ENCODE assay signal across 18 cellular contexts in the genomic region with DNA sequence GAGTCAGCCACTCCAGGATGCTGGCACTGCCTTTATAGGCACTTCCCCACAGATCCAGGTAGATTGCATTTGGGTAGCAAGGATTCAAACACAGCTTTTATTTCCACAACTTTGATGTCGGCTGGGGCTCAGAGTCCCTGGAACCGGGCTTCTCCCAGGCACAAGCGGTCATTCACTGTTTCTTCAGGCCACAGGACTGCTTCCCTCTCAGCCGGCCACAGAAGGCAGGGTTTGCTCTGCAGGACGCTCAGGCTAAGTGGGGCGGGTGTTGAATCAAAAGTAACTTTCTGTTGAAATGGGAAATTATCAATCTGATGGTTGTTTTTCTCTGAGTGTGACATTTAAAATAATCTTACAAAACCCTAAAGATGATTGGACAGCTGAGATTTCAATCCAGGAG.
DNase-seq lines count a peak whose midpoint lies in the region; TF ChIP-seq lines count a peak whose summit lies in the region.
"Had no signal": no experiment of that assay in that cellular context is flagged by ENCODE, and none has a peak within 500 bp of the region (broad histone marks: within the 10 kb centered on the region; RNA-seq: fewer than 3 reads in every experiment).

No MANE protein-coding gene starts in this region.

- H3K4me3 ChIP-seq in ectodermal cell (ENCODE audit: insufficient read depth, low read depth, low read length): no peak overlapping the region
- H3K4me3 ChIP-seq: K562, left lung, MG63, prostate gland, upper lobe of left lung had no signal

- 27 to 29% methylated on average over 6 of the region's 6 CpGs for WGBS in ectodermal cell, 2 experiments

- H3K4me1 Mint-ChIP-seq in osteocyte (ENCODE audit: unreplicated experiment): peaks cover 19% of the 10 kb centered on the region
- H3K4me1 Mint-ChIP-seq: activated naive CD4-positive, alpha-beta T cell treated with anti-CD3 and anti-CD28 coated beads, Interleukin-2, amount 10 ng/mL, durations not matched to agents 7 days and 5 days had no signal

- H3K27ac Mint-ChIP-seq in osteocyte (ENCODE audit: unreplicated experiment): peak overlapping the region; percentile 83
- H3K27ac Mint-ChIP-seq: activated naive CD4-positive, alpha-beta T cell treated with anti-CD3 and anti-CD28 coated beads, Interleukin-2, amount 10 ng/mL, durations not matched to agents 7 days and 5 days had no signal

- no peaks in the 10 kb centered on the region for H3K36me3 ChIP-seq in ectodermal cell (ENCODE audit: control insufficient read depth, insufficient read depth, low read length)
- H3K36me3 ChIP-seq: left lung, MG63, prostate gland had no signal

- no peaks in the 10 kb centered on the region for H3K27me3 ChIP-seq in ectodermal cell (ENCODE audit: control insufficient read depth, insufficient read depth, low read length, poor library complexity, severe bottlenecking)
- H3K27me3 ChIP-seq: left lung, MG63, upper lobe of left lung had no signal

- H3K27ac ChIP-seq in 22Rv1 (peak overlapping the region; percentile 18), ectodermal cell (ENCODE audit: insufficient read depth, low read depth, low read length, poor library complexity, severe bottlenecking) (peak overlapping the region; percentile 38)
- H3K27ac ChIP-seq: epithelial cell of prostate, left lung, prostate gland, upper lobe of left lung had no signal

- H3K27me3 Mint-ChIP-seq in osteocyte (ENCODE audit: unreplicated experiment): no peaks in the 10 kb centered on the region
- H3K27me3 Mint-ChIP-seq: activated naive CD4-positive, alpha-beta T cell treated with anti-CD3 and anti-CD28 coated beads, Interleukin-2, amount 10 ng/mL, durations not matched to agents 7 days and 5 days had no signal

- H3K9me3 ChIP-seq in ectodermal cell (ENCODE audit: control insufficient read depth, low read length): no peaks in the 10 kb centered on the region
- H3K9me3 ChIP-seq: left lung, MG63, prostate gland, upper lobe of left lung had no signal

- H3K4me3 Mint-ChIP-seq in osteocyte (ENCODE audit: unreplicated experiment): no peak overlapping the region
- H3K4me3 Mint-ChIP-seq: activated naive CD4-positive, alpha-beta T cell treated with anti-CD3 and anti-CD28 coated beads, Interleukin-2, amount 10 ng/mL, durations not matched to agents 7 days and 5 days had no signal

- no peaks in the 10 kb centered on the region for H3K9me3 Mint-ChIP-seq in osteocyte (ENCODE audit: unreplicated experiment)
- H3K9me3 Mint-ChIP-seq: activated naive CD4-positive, alpha-beta T cell treated with anti-CD3 and anti-CD28 coated beads, Interleukin-2, amount 10 ng/mL, durations not matched to agents 7 days and 5 days had no signal

- peaks cover 25% of the 10 kb centered on the region for H3K4me1 ChIP-seq in ectodermal cell (ENCODE audit: control insufficient read depth, insufficient read depth, low read length)
- H3K4me1 ChIP-seq: left lung, upper lobe of left lung had no signal

- no peak for TF ChIP-seq CTCF in 22Rv1 (IDR thresholded peaks at IDR 0.05)
- no peak for TF ChIP-seq CTCF in osteocyte (IDR thresholded peaks at IDR 0.05)

- DNase-seq in NCI-H2227 treated with DMSO at 0.1 percent for 48 hours (lab: John Stamatoyannopoulos, UW) (peak; percentile 45), osteocyte (ENCODE audit: extremely low spot score, unreplicated experiment) (no peak), NAMALWA (ENCODE audit: low spot score) (no peak), glomerular visceral epithelial cell (ENCODE audit: extremely low spot score) (no peak), NCI-H1417 treated with DMSO at 0.1 percent for 48 hours (lab: John Stamatoyannopoulos, UW) (no peak)
- DNase-seq in activated CD4-positive, alpha-beta T cell treated with anti-CD3 and anti-CD28 coated beads for 48 hours: no peak
- DNase-seq: activated CD4-positive, alpha-beta T cell treated with anti-CD3 and anti-CD28 coated beads for 4 hours; activated naive CD4-positive, alpha-beta T cell treated with anti-CD3 and anti-CD28 coated beads, Interleukin-2, amount 10 ng/mL, durations not matched to agents 7 days and 5 days; amniotic stem cell; central memory CD4-positive, alpha-beta T cell; left lung; MG63; upper lobe of left lung had no signal

- H3K36me3 Mint-ChIP-seq in osteocyte (ENCODE audit: unreplicated experiment): peaks cover 82% of the 10 kb centered on the region
- H3K36me3 Mint-ChIP-seq: activated naive CD4-positive, alpha-beta T cell treated with anti-CD3 and anti-CD28 coated beads, Interleukin-2, amount 10 ng/mL, durations not matched to agents 7 days and 5 days had no signal
